Comparison of ENCODE assay signal across 29 cellular contexts in the genomic region with DNA sequence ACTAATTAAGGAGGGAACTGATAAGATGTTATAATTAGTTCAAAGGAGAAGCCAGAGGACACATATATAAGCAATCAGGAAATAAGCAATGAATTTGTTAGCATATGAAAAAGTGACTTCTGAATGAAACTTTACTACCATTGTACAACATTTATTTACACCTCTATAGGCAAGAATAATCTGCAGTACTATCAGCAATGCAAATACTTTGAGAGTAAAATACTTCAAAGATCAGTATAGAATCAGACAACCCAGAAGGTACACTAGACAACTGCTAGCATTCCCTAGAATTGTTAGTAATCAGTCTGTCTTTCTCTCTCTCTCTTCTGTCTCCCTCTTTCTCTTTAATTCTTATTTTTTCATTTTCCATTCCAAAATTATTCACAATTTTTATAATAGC.
"Had no signal": no experiment of that assay in that cellular context is flagged by ENCODE, and none has a peak within 500 bp of the region (broad histone marks: within the 10 kb centered on the region; RNA-seq: fewer than 3 reads in every experiment).

No MANE protein-coding gene starts in this region.

- H3K27ac ChIP-seq: adrenal gland, body of pancreas, brain microvascular endothelial cell, breast epithelium, VCaP had no signal

- H3K9me3 ChIP-seq: adrenal gland, body of pancreas, breast epithelium had no signal

- DNase-seq: activated B cell treated with CpG ODN at 0.5 μM for 24 hours; activated CD4-positive, alpha-beta memory T cell treated with anti-CD3 and anti-CD28 coated beads for 36 hours; activated CD4-positive, alpha-beta T cell treated with anti-CD3 and anti-CD28 coated beads for 4 hours; activated CD4-positive, alpha-beta T cell treated with anti-CD3 and anti-CD28 coated beads, Interleukin-2, amount 10 ng/mL, durations not matched to agents 24 days and 14 days; activated CD4-positive, alpha-beta T cell treated with anti-CD3 and anti-CD28 coated beads, Interleukin-2, amount 50 U/mL, for 1 hour; activated CD4-positive, alpha-beta T cell treated with anti-CD3 and anti-CD28 coated beads, Interleukin-2, amount 50 U/mL, for 4 hours; activated CD4-positive, CD25-positive, alpha-beta regulatory T cell treated with anti-CD3 and anti-CD28 coated beads, Interleukin-2, amount 50 U/mL, for 72 hours; activated CD8-positive, alpha-beta memory T cell treated with anti-CD3 and anti-CD28 coated beads, Interleukin-2, amount 50 U/mL, for 4 hours; activated CD8-positive, alpha-beta T cell treated with anti-CD3 and anti-CD28 coated beads for 36 hours; activated effector memory CD4-positive, alpha-beta T cell treated with anti-CD3 and anti-CD28 coated beads, Interleukin-2, amount 50 U/mL, for 16 hours; activated gamma-delta T cell treated with Interleukin-2 at 50 U/mL for 16 hours; activated naive CD4-positive, alpha-beta T cell; activated naive CD4-positive, alpha-beta T cell treated with anti-CD3 and anti-CD28 coated beads for 36 hours; activated naive CD4-positive, alpha-beta T cell treated with anti-CD3 and anti-CD28 coated beads, Interleukin-2, amount 50 U/mL, for 16 hours; activated naive CD8-positive, alpha-beta T cell treated with anti-CD3 and anti-CD28 coated beads for 36 hours; activated T-cell treated with anti-CD3 and anti-CD28 coated beads for 4 hours; activated T-cell treated with anti-CD3 and anti-CD28 coated beads, Interleukin-2, amount 50 U/mL, for 1 hour; activated T-cell treated with anti-CD3 and anti-CD28 coated beads, Interleukin-2, amount 50 U/mL, for 4 hours; activated T-cell treated with anti-CD3 and anti-CD28 coated beads, Interleukin-2, amount 50 U/mL, for 72 hours; adrenal gland; amniotic stem cell; aorta; body of pancreas; brain microvascular endothelial cell; central memory CD4-positive, alpha-beta T cell; T-helper 2 cell; T-helper 9 cell had no signal

- H3K4me1 ChIP-seq: adrenal gland, body of pancreas, breast epithelium had no signal

- H3K36me3 ChIP-seq: adrenal gland, brain microvascular endothelial cell, breast epithelium had no signal

- H3K4me3 ChIP-seq: adrenal gland, body of pancreas, breast epithelium had no signal

- H3K27me3 ChIP-seq: adrenal gland, body of pancreas, brain microvascular endothelial cell, breast epithelium had no signal
